In genomic region chr7:140678816-140679130, GRCh38 we compare ENCODE assay signal across 22 cellular contexts. TPM values are rescaled to one million over a fixed set of nuclear protein-coding genes. Genes with fewer than 3 reads are reported as not detected.
"Had no signal": no experiment of that assay in that cellular context is flagged by ENCODE, and none has a peak within 500 bp of the region (broad histone marks: within the 10 kb centered on the region; RNA-seq: fewer than 3 reads in every experiment).

No MANE protein-coding gene starts in this region.

- H3K36me3 ChIP-seq: right lobe of liver had no signal

- H3K27me3 ChIP-seq: dorsolateral prefrontal cortex, hepatocyte, right lobe of liver, tibial artery, upper lobe of left lung, vagina had no signal

- H3K9me3 ChIP-seq: psoas muscle, right lobe of liver, tibial artery, upper lobe of left lung, vagina had no signal

- DNase-seq: cortex of kidney; effector CD8-positive, alpha-beta T cell; foreskin melanocyte; kidney glomerular epithelial cell; mammary epithelial cell; naive thymus-derived CD4-positive, alpha-beta T cell; nucleus accumbens; psoas muscle; retina; stimulated activated CD4-positive, alpha-beta T cell treated with anti-CD3 and anti-CD28 coated beads, Interleukin-15, amount 100 ng/mL, for 24 hours; stimulated activated CD4-positive, alpha-beta T cell treated with anti-CD3 and anti-CD28 coated beads, Interleukin-1b, Interleukin-23, amount 100 ng/mL, for 48 hours; stimulated activated CD4-positive, alpha-beta T cell treated with anti-CD3 and anti-CD28 coated beads, Interleukin-4, amount 100 ng/mL, for 24 hours; stimulated activated naive B cell treated with anti-CD40 and anti-IgM and Interleukin-4, amounts not matched to agents 10 μg/mL and 1 μg/mL and 100 μg/mL, for 72 hours; upper lobe of left lung had no signal

- ATAC-seq: left lobe of liver; naive thymus-derived CD4-positive, alpha-beta T cell; psoas muscle; right lobe of liver; stimulated activated naive B cell treated with anti-CD40 and anti-IgM and Interleukin-4, amounts not matched to agents 10 μg/mL and 1 μg/mL and 100 μg/mL, for 72 hours had no signal

- H3K27ac ChIP-seq: dorsolateral prefrontal cortex, hepatocyte, parathyroid adenoma, psoas muscle, right lobe of liver, tibial artery, upper lobe of left lung, vagina had no signal

- H3K79me2 ChIP-seq: hepatocyte had no signal

- H3K4me2 ChIP-seq: hepatocyte had no signal

- H2AFZ ChIP-seq: hepatocyte, parathyroid adenoma had no signal

- H3K4me3 ChIP-seq: dorsolateral prefrontal cortex, hepatocyte, psoas muscle, right lobe of liver, tibial artery, upper lobe of left lung, vagina had no signal

- H3K9ac ChIP-seq: parathyroid adenoma had no signal

RNA-seq across cellular contexts. Expression of gene DENND2A, which starts 38.2 kb away (rescaled TPM):
- total RNA-seq: mononuclear cell; naive thymus-derived CD4-positive, alpha-beta T cell had no signal
- polyA plus RNA-seq: naive thymus-derived CD4-positive, alpha-beta T cell had no signal
